10 cellular contexts compared by ENCODE assay signal in the genomic region with DNA sequence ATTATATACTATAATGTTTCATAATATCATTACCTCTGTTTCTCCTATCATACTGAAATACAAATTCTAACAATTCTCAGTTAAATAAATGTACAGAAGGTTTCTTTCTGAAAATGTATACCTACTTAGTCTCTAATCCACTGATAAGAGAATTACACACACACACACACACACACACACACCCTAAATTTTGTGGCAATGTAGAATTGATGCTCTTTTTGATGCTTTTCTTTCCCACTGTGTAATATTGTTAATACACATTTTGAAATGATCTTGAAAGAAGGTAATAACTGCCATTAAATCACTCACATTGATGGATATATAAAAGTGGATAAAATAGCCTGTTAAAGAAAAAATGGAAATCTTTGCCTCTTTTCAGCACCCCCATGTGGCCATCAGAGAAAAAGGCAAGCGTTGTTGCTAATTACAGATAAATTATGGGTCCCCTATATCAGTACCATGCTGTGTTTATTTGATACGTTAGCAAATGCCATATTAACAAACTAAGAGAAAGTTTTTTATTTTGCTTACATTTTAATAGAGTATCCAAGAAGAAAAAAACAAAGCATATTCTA.
A peak's percentile ranks its signal among the peaks of the same experiment; 100 is the strongest.
DNase-seq lines count a peak whose midpoint lies in the region; ATAC-seq, FAIRE-seq and TF ChIP-seq lines count a peak whose summit lies in the region.
"Had no signal": no experiment of that assay in that cellular context is flagged by ENCODE, and none has a peak within 500 bp of the region (broad histone marks: within the 10 kb centered on the region; RNA-seq: fewer than 3 reads in every experiment).

No MANE protein-coding gene starts in this region.

- no peaks in the 10 kb centered on the region for H3K36me3 ChIP-seq in bronchial epithelial cell (ENCODE audit: control insufficient read depth, insufficient read depth, low read length)
- no peaks in the 10 kb centered on the region for H3K36me3 ChIP-seq in tibial nerve

- no peak for TF ChIP-seq EP300 in tibial nerve (IDR thresholded peaks at IDR 0.05)

- WGBS in tibial nerve, 2 donors, result 11% methylated on average over 2 of the region's 2 CpGs

- TF ChIP-seq CTCF in bronchial epithelial cell (IDR thresholded peaks at IDR 0.05; ENCODE audit: insufficient read depth, low read length, severe bottlenecking) (peak; percentile 51), tibial nerve (IDR thresholded peaks at IDR 0.05) (peak in 2 of 5 experiments; percentile 12 to 18)

- FAIRE-seq in bronchial epithelial cell (lab: Jason Lieb, UNC), result no peak

- ATAC-seq in GM18873 (IDR thresholded peaks at IDR 0.05; ENCODE audit: low FRiP score, unreplicated experiment), result no peak
- ATAC-seq in GM21381 (IDR thresholded peaks at IDR 0.05; ENCODE audit: unreplicated experiment), result no peak

- H3K4me3 ChIP-seq in bronchial epithelial cell (ENCODE audit: low read depth, low read length) (no peak overlapping the region), tibial nerve (no peak overlapping the region)

- no peak overlapping the region for H3K27ac ChIP-seq in tibial nerve

- H3K27me3 ChIP-seq in bronchial epithelial cell (ENCODE audit: control insufficient read depth, insufficient read depth, low read length), result no peaks in the 10 kb centered on the region
- H3K27me3 ChIP-seq in tibial nerve, result no peaks in the 10 kb centered on the region

- DNase-seq in NCI-H82 (lab: John Stamatoyannopoulos, UW) (peak; percentile 19), NCI-H82 treated with DMSO at 0.1 percent for 48 hours (lab: John Stamatoyannopoulos, UW; ENCODE audit: unreplicated experiment) (no peak), LoVo (ENCODE audit: low spot score) (peak; percentile 9), bronchial epithelial cell (ENCODE audit: low read depth) (peak; percentile 21), renal cortical epithelial cell (ENCODE audit: low read depth) (peak; percentile 6), tibial nerve (ENCODE audit: low spot score in 2 of 2) (no peak)
- DNase-seq: activated gamma-delta T cell, naive B cell had no signal

- H3K4me1 ChIP-seq in tibial nerve, result no peaks in the 10 kb centered on the region

- H3K9me3 ChIP-seq in tibial nerve, result peaks cover 0 to 5% (median 0%) of the 10 kb centered on the region in 4 donors

- no peak for TF ChIP-seq POLR2A in tibial nerve (IDR thresholded peaks at IDR 0.05)

Comparison
In these comparisons a context has a peak if more than half of its experiments do, and no peak if none do; other contexts are left out.
1. DNase-seq: peak in NCI-H82 (single experiment), LoVo (single experiment), bronchial epithelial cell (single experiment) and renal cortical epithelial cell (single experiment); none in NCI-H82 treated with DMSO at 0.1 percent for 48 hours (single experiment) and tibial nerve (0 of 2).